Comparison of ENCODE assay signal across 8 cellular contexts in genomic region chr10:12042797-12043651, GRCh38. TPM values are rescaled to one million over a fixed set of nuclear protein-coding genes. Genes with fewer than 3 reads are reported as not detected.
DNase-seq lines count a peak whose midpoint lies in the region; ATAC-seq and TF ChIP-seq lines count a peak whose summit lies in the region.

Gene UPF2, minus strand, starts transcription at chr10:12042809. Its CDS starts 7,386 bp downstream, at chr10:12035423.

- TF ChIP-seq CTCF in neutrophil (IDR thresholded peaks at IDR 0.05) (peak; percentile 86), subcutaneous adipose tissue (IDR thresholded peaks at IDR 0.05; ENCODE audit: low read depth) (no peak)

- H3K27ac ChIP-seq in neutrophil: peak within 1 kb of the TSS; percentile 99

- no peaks in the 10 kb centered on the region for H3K36me3 ChIP-seq in neutrophil

- no peaks in the 10 kb centered on the region for H3K27me3 ChIP-seq in neutrophil

- DNase-seq in GM04504 (ENCODE audit: low read depth) (peak; percentile 97), NCI-H1092 treated with DMSO at 0.1 percent for 48 hours (lab: John Stamatoyannopoulos, UW) (peak; percentile 96), germinal center (ENCODE audit: low spot score) (peak; percentile 99)
- peak; percentile 97 for DNase-seq in activated naive CD4-positive, alpha-beta T cell treated with anti-CD3 and anti-CD28 coated beads, Interleukin-2, amount 50 U/mL, for 16 hours

- ATAC-seq in HG02610 (IDR thresholded peaks at IDR 0.05; ENCODE audit: unreplicated experiment) (peak; percentile 58), SK-N-SH treated with all-trans-retinoic acid at 6 μM for 48 hours (peak; percentile 93)

- H3K4me1 ChIP-seq in neutrophil (ENCODE audit: control insufficient read depth in 1 of 2, insufficient read depth in 1 of 2, low read depth in 1 of 2, low read length in 1 of 2): peaks cover 20 to 25% of the 10 kb centered on the region in 2 experiments

- no peaks in the 10 kb centered on the region for H3K9me3 ChIP-seq in neutrophil

- H3K4me3 ChIP-seq in neutrophil (ENCODE audit: low read depth in 1 of 2, low read length in 1 of 2): peak within 1 kb of the TSS; percentile 92 to 97

TF ChIP-seq in SK-N-SH treated with all-trans-retinoic acid at 6 μM for 48 hours, 23 proteins besides CTCF, POLR2A, EP300 and RAD21:
- TF ChIP-seq TCF4 (CRISPR knock-in tag; IDR thresholded peaks at IDR 0.05; ENCODE audit: borderline replicate concordance) (no peak), CSDC2 (CRISPR knock-in tag; IDR thresholded peaks at IDR 0.05) (0 out of 2 replicates have a peak, but pooled peaks have one; percentile 25), TOX (CRISPR knock-in tag; IDR thresholded peaks at IDR 0.05; ENCODE audit: borderline replicate concordance) (no peak)

RNA-seq across cellular contexts. Expression of gene UPF2, which starts in this region (rescaled TPM):
- 10 to 100 TPM; 21.9 to 30.8 (median 24.5) TPM for total RNA-seq in subcutaneous adipose tissue

Comparison
In these comparisons a context has a peak if more than half of its experiments do, and no peak if none do; other contexts are left out.
1. Peak in every context shown above with its lines: DNase-seq, ATAC-seq, H3K4me3 ChIP-seq and H3K27ac ChIP-seq.